ENCODE assay signal across 19 cellular contexts in the genomic region with DNA sequence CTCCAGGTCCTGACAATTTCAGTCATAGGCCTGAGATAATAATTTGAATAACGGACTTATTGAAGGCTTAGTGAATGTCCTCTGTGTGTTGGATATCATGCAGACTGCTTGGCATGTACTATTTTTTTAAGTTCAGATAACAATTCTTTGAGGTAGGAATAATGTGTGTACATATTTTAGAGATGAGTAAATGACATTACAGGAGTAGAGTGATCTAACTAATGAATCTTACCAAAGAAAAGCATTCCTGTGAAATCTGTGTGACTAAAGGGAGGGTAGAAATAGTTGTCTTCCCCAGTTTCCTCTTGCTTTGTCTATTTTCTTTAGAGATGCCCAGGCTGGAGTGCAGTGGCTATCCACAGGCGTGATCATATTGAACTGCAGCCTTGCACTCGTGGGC.
DNase-seq lines count a peak whose midpoint lies in the region; ATAC-seq and TF ChIP-seq lines count a peak whose summit lies in the region.
"Had no signal": no experiment of that assay in that cellular context is flagged by ENCODE, and none has a peak within 500 bp of the region (broad histone marks: within the 10 kb centered on the region; RNA-seq: fewer than 3 reads in every experiment).

No MANE protein-coding gene starts in this region.

- H3K4me2 ChIP-seq in PC-3 (ENCODE audit: low read length) = no peak overlapping the region

- H3K9me3 Mint-ChIP-seq in mesothelial cell of epicardium = peaks cover 4% of the 10 kb centered on the region
- H3K9me3 Mint-ChIP-seq: activated naive CD4-positive, alpha-beta T cell treated with anti-CD3 and anti-CD28 coated beads, Interleukin-2, amount 50 U/mL, for 24 hours had no signal

- no peak overlapping the region for H3K4me3 Mint-ChIP-seq in mesothelial cell of epicardium
- H3K4me3 Mint-ChIP-seq: activated CD4-positive, alpha-beta T cell treated with anti-CD3 and anti-CD28 coated beads for 36 hours; activated naive CD4-positive, alpha-beta T cell treated with anti-CD3 and anti-CD28 coated beads, Interleukin-2, amount 50 U/mL, for 24 hours had no signal

- no peaks in the 10 kb centered on the region for H4K20me1 ChIP-seq in PC-3 (ENCODE audit: low read length)

- peak overlapping the region; percentile 87 for H3K27ac Mint-ChIP-seq in mesothelial cell of epicardium
- H3K27ac Mint-ChIP-seq: activated CD4-positive, alpha-beta T cell treated with anti-CD3 and anti-CD28 coated beads for 36 hours; activated naive CD4-positive, alpha-beta T cell treated with anti-CD3 and anti-CD28 coated beads, Interleukin-2, amount 50 U/mL, for 24 hours had no signal

- H3F3A ChIP-seq in PC-3 (ENCODE audit: low read length, unreplicated experiment) = no peaks in the 10 kb centered on the region

- POLR2A ChIA-PET in PC-3 (lab: Charles Lee; ENCODE audit: unreplicated experiment) = no interaction called here

- no TSS peak for BruUV-seq in PC-3 (replicated peaks; lab: Mats Ljungman, UMichigan)

- H3K4me3 ChIP-seq in PC-3 (ENCODE audit: low read length) = no peak overlapping the region
- no peak overlapping the region for H3K4me3 ChIP-seq in cardiac fibroblast (replicated peaks in 1 of 2; ENCODE audit: low read depth in 2 of 2, low read length in 2 of 2)
- H3K4me3 ChIP-seq: cardiac muscle cell, dorsolateral prefrontal cortex had no signal

- TF ChIP-seq CTCF in PC-3 (conservative IDR thresholded peaks at IDR 0.05; ENCODE audit: low read depth, low read length) = no peak
- no peak for TF ChIP-seq CTCF in cardiac fibroblast (IDR thresholded peaks at IDR 0.05; ENCODE audit: low read depth, low read length)
- no peak for TF ChIP-seq CTCF in mesothelial cell of epicardium (IDR thresholded peaks at IDR 0.05; ENCODE audit: unreplicated experiment)
- no peak for TF ChIP-seq CTCF in GM20000 (IDR thresholded peaks at IDR 0.05; ENCODE audit: extremely low read depth, missing control alignments)

- CTCF ChIA-PET in PC-3 (lab: Charles Lee) = no interaction called here

- H3K4me1 ChIP-seq in PC-3 (ENCODE audit: insufficient read depth, low read length) = peaks cover 10% of the 10 kb centered on the region; the same call in 1 of the 2 replicates

- no peaks in the 10 kb centered on the region for H3K36me3 ChIP-seq in PC-3 (ENCODE audit: low read depth, low read length)
- H3K36me3 ChIP-seq: cardiac muscle cell had no signal

- no peaks in the 10 kb centered on the region for H3K27me3 ChIP-seq in PC-3 (ENCODE audit: low read length)
- H3K27me3 ChIP-seq: cardiac muscle cell, dorsolateral prefrontal cortex had no signal

- no peak overlapping the region for H3K27ac ChIP-seq in PC-3 (ENCODE audit: low read length)
- H3K27ac ChIP-seq: cardiac muscle cell, dorsolateral prefrontal cortex had no signal

- ATAC-seq in PC-3 (peak; percentile 49), GM21390 (IDR thresholded peaks at IDR 0.05; ENCODE audit: unreplicated experiment) (no peak)
- ATAC-seq: activated CD4-positive, alpha-beta T cell treated with anti-CD3 and anti-CD28 coated beads for 36 hours; left ventricle myocardium superior had no signal

- no peaks in the 10 kb centered on the region for H3K27me3 Mint-ChIP-seq in mesothelial cell of epicardium (ENCODE audit: low read depth)
- H3K27me3 Mint-ChIP-seq: activated CD4-positive, alpha-beta T cell treated with anti-CD3 and anti-CD28 coated beads for 36 hours; activated naive CD4-positive, alpha-beta T cell treated with anti-CD3 and anti-CD28 coated beads, Interleukin-2, amount 50 U/mL, for 24 hours had no signal

- DNase-seq in Daoy (ENCODE audit: low read depth) (peak; percentile 4), PC-3 (peak; percentile 24), cardiac fibroblast (ENCODE audit: low read depth in 2 of 2) (peak; percentile 5 to 60), mesothelial cell of epicardium (ENCODE audit: low spot score in 2 of 2, unreplicated experiment in 2 of 2) (no peak), LoVo (ENCODE audit: low spot score) (no peak), NOMO-1 treated with dmso at 0.1 percent for 144 hours (lab: John Stamatoyannopoulos, UW; ENCODE audit: unreplicated experiment) (no peak), GM20000 (ENCODE audit: low spot score) (no peak)
- DNase-seq: activated CD4-positive, alpha-beta T cell treated with anti-CD3 and anti-CD28 coated beads for 36 hours; DND-41; dorsolateral prefrontal cortex; glutamatergic neuron; left ventricle myocardium superior; NCI-H1930; NCI-H446 treated with DMSO at 0.1 percent for 48 hours; NK-92 treated with Interleukin-12 subunit alpha and Interleukin-12 subunit beta, amount 100 ng/mL, for 24 hours; retina had no signal

- H3K4me1 Mint-ChIP-seq in mesothelial cell of epicardium = peaks cover 36% of the 10 kb centered on the region
- H3K4me1 Mint-ChIP-seq: activated CD4-positive, alpha-beta T cell treated with anti-CD3 and anti-CD28 coated beads for 36 hours; activated naive CD4-positive, alpha-beta T cell treated with anti-CD3 and anti-CD28 coated beads, Interleukin-2, amount 50 U/mL, for 24 hours had no signal

- no peak overlapping the region for H3K9ac ChIP-seq in PC-3 (ENCODE audit: low read length)

- no peaks in the 10 kb centered on the region for H3K79me2 ChIP-seq in PC-3 (ENCODE audit: low read length)

- H3K9me3 ChIP-seq in PC-3 (ENCODE audit: low read length) = no peaks in the 10 kb centered on the region

- H2AFZ ChIP-seq in PC-3 (ENCODE audit: low read length) = no peak overlapping the region

- intact Hi-C loops in PC-3 (cut with micrococcal nuclease) = no loop called here

- no peaks in the 10 kb centered on the region for H3K36me3 Mint-ChIP-seq in mesothelial cell of epicardium
- H3K36me3 Mint-ChIP-seq: activated naive CD4-positive, alpha-beta T cell treated with anti-CD3 and anti-CD28 coated beads, Interleukin-2, amount 50 U/mL, for 24 hours had no signal

- no peaks in the 10 kb centered on the region for H3K9me2 ChIP-seq in PC-3 (replicated peaks; ENCODE audit: low read length)

Comparison
In these comparisons a context has a peak if more than half of its experiments do, and no peak if none do; other contexts are left out.
1. DNase-seq: peak in Daoy (single experiment), PC-3 (single experiment) and cardiac fibroblast (2 of 2); none in mesothelial cell of epicardium (0 of 2), LoVo (single experiment), NOMO-1 treated with dmso at 0.1 percent for 144 hours (single experiment) and GM20000 (single experiment).